10 cellular contexts compared by ENCODE assay signal in the genomic region with DNA sequence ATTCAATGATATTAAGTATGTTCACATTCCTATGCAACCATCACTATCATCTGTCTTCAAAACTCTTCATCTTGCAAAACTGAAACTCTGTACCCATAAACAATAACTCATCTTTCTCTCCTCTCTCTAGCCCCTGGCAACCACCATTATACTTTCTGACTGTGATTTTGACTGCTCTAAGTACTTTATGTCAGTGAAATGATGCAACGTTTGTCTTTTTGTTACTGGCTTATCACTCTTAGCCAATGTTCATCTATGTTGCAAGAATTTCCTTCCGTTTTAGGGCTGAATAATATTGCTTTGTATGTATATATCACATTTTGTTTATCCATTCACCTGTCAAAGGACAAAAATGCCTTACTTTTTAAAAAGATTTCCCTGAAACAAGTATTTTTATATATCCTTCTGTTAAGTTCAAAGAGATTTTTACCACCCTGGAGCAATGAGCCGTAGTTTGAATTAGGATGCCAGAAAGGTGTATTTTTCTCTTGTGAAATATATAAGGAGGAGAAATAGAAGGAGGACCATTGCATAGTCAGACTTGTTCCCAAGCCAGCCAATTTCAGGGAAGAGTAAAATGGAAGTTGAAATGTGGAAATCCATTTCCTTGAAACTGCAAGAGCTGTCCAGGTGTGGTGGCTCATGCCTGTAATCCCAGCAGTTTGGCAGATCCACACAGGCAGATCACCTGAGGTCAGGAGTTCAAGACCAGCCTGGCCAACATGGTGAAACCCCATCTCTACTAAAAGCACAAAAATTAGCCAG. TPM values are rescaled to one million over a fixed set of nuclear protein-coding genes. Genes with fewer than 3 reads are reported as not detected.
DNase-seq lines count a peak whose midpoint lies in the region; ATAC-seq, FAIRE-seq and TF ChIP-seq lines count a peak whose summit lies in the region.
"Had no signal": no experiment of that assay in that cellular context is flagged by ENCODE, and none has a peak within 500 bp of the region (broad histone marks: within the 10 kb centered on the region; RNA-seq: fewer than 3 reads in every experiment).

No MANE protein-coding gene starts in this region.

- H3K4me3 Mint-ChIP-seq in T-helper 1 cell treated with Interleukin-12 subunit alpha and Interleukin-12 subunit beta and Interleukin-4 antibody, amounts not matched to agents 30 μg/mL and 1 μg/mL, for 36 hours: peak overlapping the region; percentile 6
- H3K4me3 Mint-ChIP-seq in HFFc6: no peak overlapping the region
- H3K4me3 Mint-ChIP-seq: central memory CD8-positive, alpha-beta T cell had no signal

- H2AFZ ChIP-seq in GM23248: no peak overlapping the region

- no peak for FAIRE-seq in HTR-8/SVneo (lab: Jason Lieb, UNC)
- FAIRE-seq: D721Med had no signal

- intact Hi-C loops in left ventricle myocardium superior (cut with micrococcal nuclease): no loop called here

- H3K4me1 Mint-ChIP-seq in T-helper 1 cell treated with Interleukin-12 subunit alpha and Interleukin-12 subunit beta and Interleukin-4 antibody, amounts not matched to agents 30 μg/mL and 1 μg/mL, for 36 hours (ENCODE audit: low read depth): peaks cover 32% of the 10 kb centered on the region
- H3K4me1 Mint-ChIP-seq in HFFc6 (ENCODE audit: low read depth): peaks cover 9% of the 10 kb centered on the region

- peaks cover 2% of the 10 kb centered on the region; the same call in 1 of the 2 replicates for H3F3A ChIP-seq in GM23248 (ENCODE audit: insufficient read depth)

- no peak overlapping the region for H3K9ac ChIP-seq in GM23248

- H3K9me3 ChIP-seq in GM23248 (ENCODE audit: low read depth): no peaks in the 10 kb centered on the region

- H3K36me3 Mint-ChIP-seq in T-helper 1 cell treated with Interleukin-12 subunit alpha and Interleukin-12 subunit beta and Interleukin-4 antibody, amounts not matched to agents 30 μg/mL and 1 μg/mL, for 36 hours (ENCODE audit: low read depth): peaks cover 2% of the 10 kb centered on the region
- no peaks in the 10 kb centered on the region for H3K36me3 Mint-ChIP-seq in HFFc6 (ENCODE audit: low read depth)

- in situ Hi-C loops in GM23248 (cut with MboI): no loop called here

- H3K4me3 ChIP-seq in GM23248 (no peak overlapping the region), fibroblast of pulmonary artery (replicated peaks; ENCODE audit: low read depth, low read length) (no peak overlapping the region)

- H3K27me3 Mint-ChIP-seq in T-helper 1 cell treated with Interleukin-12 subunit alpha and Interleukin-12 subunit beta and Interleukin-4 antibody, amounts not matched to agents 30 μg/mL and 1 μg/mL, for 36 hours (ENCODE audit: low read depth): no peaks in the 10 kb centered on the region
- peaks cover 2% of the 10 kb centered on the region; the same call in 1 of the 2 replicates for H3K27me3 Mint-ChIP-seq in HFFc6 (ENCODE audit: insufficient read depth)
- H3K27me3 Mint-ChIP-seq: central memory CD8-positive, alpha-beta T cell had no signal

- peak; percentile 97 to 98 for DNase-seq in AML-193 (lab: John Stamatoyannopoulos, UW)
- DNase-seq in GM23248: peak; percentile 4
- peak; percentile 91 for DNase-seq in fibroblast of pulmonary artery (ENCODE audit: low read depth)
- DNase-seq in HFFc6: no peak
- no peak for DNase-seq in left ventricle myocardium superior
- no peak for DNase-seq in HTR-8/SVneo (ENCODE audit: insufficient read length, low spot score)

- TF ChIP-seq CTCF in fibroblast of pulmonary artery (IDR thresholded peaks at IDR 0.05; ENCODE audit: low read length, missing control alignments): no peak
- TF ChIP-seq CTCF in HFFc6 (IDR thresholded peaks at IDR 0.05): no peak

- ATAC-seq in left ventricle myocardium superior: no peak
- ATAC-seq in HG03280 (IDR thresholded peaks at IDR 0.05; ENCODE audit: unreplicated experiment): no peak

- peaks cover 9% of the 10 kb centered on the region; the same call in 1 of the 2 replicates for H3K4me1 ChIP-seq in GM23248 (ENCODE audit: insufficient read depth)

- no peak overlapping the region for H3K4me2 ChIP-seq in GM23248 (ENCODE audit: unreplicated experiment)

- H3K27me3 ChIP-seq in GM23248 (replicated peaks; ENCODE audit: insufficient read depth): no peaks in the 10 kb centered on the region

- no peaks in the 10 kb centered on the region for H3K9me2 ChIP-seq in GM23248 (ENCODE audit: insufficient read depth)

- H4K20me1 ChIP-seq in GM23248 (ENCODE audit: insufficient read depth): no peaks in the 10 kb centered on the region

- peaks cover 16% of the 10 kb centered on the region for H3K79me2 ChIP-seq in GM23248 (ENCODE audit: insufficient read depth)

- H3K9me3 Mint-ChIP-seq in T-helper 1 cell treated with Interleukin-12 subunit alpha and Interleukin-12 subunit beta and Interleukin-4 antibody, amounts not matched to agents 30 μg/mL and 1 μg/mL, for 36 hours: no peaks in the 10 kb centered on the region
- H3K9me3 Mint-ChIP-seq in HFFc6: no peaks in the 10 kb centered on the region
- H3K9me3 Mint-ChIP-seq: central memory CD8-positive, alpha-beta T cell had no signal

- H3K27ac Mint-ChIP-seq in T-helper 1 cell treated with Interleukin-12 subunit alpha and Interleukin-12 subunit beta and Interleukin-4 antibody, amounts not matched to agents 30 μg/mL and 1 μg/mL, for 36 hours: peak overlapping the region; percentile 56
- no peak overlapping the region for H3K27ac Mint-ChIP-seq in HFFc6

- 61 to 64% methylated on average over 3 of the region's 3 CpGs for WGBS in GM23248 (ENCODE audit: low coverage in 1 of 2, low lambda C conversion rate in 2 of 2, missing lambda C conversion rate in 2 of 2), 2 experiments

- no peaks in the 10 kb centered on the region for H3K36me3 ChIP-seq in GM23248 (ENCODE audit: low read depth)

- H3K27ac ChIP-seq in GM23248: no peak overlapping the region

RNA-seq across cellular contexts. Expression of a gene that starts 4.0 kb away (rescaled TPM):
- 4.8 and 6.3 TPM in 2 replicates for total RNA-seq in GM23248 (2014; rRNA removed; shearing (Covaris generic))
- 3.7 TPM in 2 replicates for polyA plus RNA-seq in GM23248 (2016; fragmentation: Nextera tagmentation; extraction: Ambion mirVana)
- total RNA-seq in HFFc6 (2021; fragmentation: NEBNext Ultra II Directional; extraction: Animal tissue kit (Norgen Biotek cat#: 25700)): 1 to 10 TPM; 3.6 to 5.3 (median 5.0) TPM
- total RNA-seq in left ventricle myocardium superior: 1.0 TPM

RNA-seq across cellular contexts. Expression of a gene that starts 5.5 kb away (rescaled TPM):
- total RNA-seq in GM23248 (2014; rRNA removed; shearing (Covaris generic)): 22.9 and 28.9 TPM in 2 replicates
- 21.8 and 23.0 TPM in 2 replicates for polyA plus RNA-seq in GM23248 (2016; fragmentation: Nextera tagmentation; extraction: Ambion mirVana)
- 10 to 100 TPM; 18.5 to 28.2 (median 21.5) TPM for total RNA-seq in HFFc6 (2021; fragmentation: NEBNext Ultra II Directional; extraction: Animal tissue kit (Norgen Biotek cat#: 25700))
- 28.9 TPM for total RNA-seq in left ventricle myocardium superior

Comparison
In these comparisons a context has a peak if more than half of its experiments do, and no peak if none do; other contexts are left out.
1. DNase-seq: peak in AML-193 (2 of 2), GM23248 (single experiment) and fibroblast of pulmonary artery (single experiment); none in HFFc6 (single experiment), left ventricle myocardium superior (single experiment) and HTR-8/SVneo (single experiment).